Comparison of ENCODE assay signal across 11 cellular contexts in genomic region chr6:108119212-108120141, GRCh38. TPM values are rescaled to one million over a fixed set of nuclear protein-coding genes. Genes with fewer than 3 reads are reported as not detected.
DNase-seq lines count a peak whose midpoint lies in the region; ATAC-seq and TF ChIP-seq lines count a peak whose summit lies in the region.
"Had no signal": no experiment of that assay in that cellular context is flagged by ENCODE, and none has a peak within 500 bp of the region (broad histone marks: within the 10 kb centered on the region; RNA-seq: fewer than 3 reads in every experiment).

No MANE protein-coding gene starts in this region.

- TF ChIP-seq CTCF in right atrium auricular region (IDR thresholded peaks at IDR 0.05) (no peak), cardiac fibroblast (IDR thresholded peaks at IDR 0.05; ENCODE audit: low read depth, low read length) (no peak), upper lobe of right lung (IDR thresholded peaks at IDR 0.05) (no peak), GM10248 (IDR thresholded peaks at IDR 0.05; ENCODE audit: control extremely low read depth, extremely low read depth, low read depth, missing control alignments) (no peak)

- H3K27ac ChIP-seq in right cardiac atrium (ENCODE audit: low read length) (no peak overlapping the region), right atrium auricular region (no peak overlapping the region), upper lobe of right lung (no peak overlapping the region)

- DNase-seq in right cardiac atrium (peak in 1 of 3 donors; percentile 49), right atrium auricular region (ENCODE audit: low spot score) (no peak), cardiac fibroblast (ENCODE audit: low read depth in 2 of 2) (no peak), upper lobe of right lung (no peak), DMS53 treated with DMSO at 0.1 percent for 48 hours (lab: John Stamatoyannopoulos, UW; ENCODE audit: unreplicated experiment) (no peak), GM10248 (ENCODE audit: extremely low spot score) (no peak), G401 (ENCODE audit: low spot score) (no peak)
- DNase-seq: activated CD4-positive, alpha-beta T cell treated with anti-CD3 and anti-CD28 coated beads, Interleukin-2, amount 50 U/mL, for 1 hour had no signal

- H3K36me3 ChIP-seq in right atrium auricular region (no peaks in the 10 kb centered on the region), upper lobe of right lung (no peaks in the 10 kb centered on the region)

- POLR2A ChIA-PET in GM10248 (lab: Yijun Ruan, JAX): no interaction called here

- H3K4me3 ChIP-seq in right cardiac atrium (ENCODE audit: low read length): peak overlapping the region; percentile 81
- H3K4me3 ChIP-seq in right atrium auricular region: peak overlapping the region in 1 of 2 donors; percentile 59
- H3K4me3 ChIP-seq in cardiac fibroblast (replicated peaks in 1 of 2; ENCODE audit: low read depth in 2 of 2, low read length in 2 of 2): peak overlapping the region; percentile 16 to 33
- peak overlapping the region; percentile 25 for H3K4me3 ChIP-seq in mononuclear cell (ENCODE audit: low read length)
- peak overlapping the region; percentile 33 for H3K4me3 ChIP-seq in upper lobe of right lung

- H3K9me3 ChIP-seq in right cardiac atrium (ENCODE audit: control insufficient read depth, low read length) (no peaks in the 10 kb centered on the region), right atrium auricular region (no peaks in the 10 kb centered on the region), mononuclear cell (ENCODE audit: low read depth, low read length) (no peaks in the 10 kb centered on the region), upper lobe of right lung (no peaks in the 10 kb centered on the region)

- no peak for ATAC-seq in right cardiac atrium
- ATAC-seq in upper lobe of right lung: no peak
- ATAC-seq: left lobe of liver had no signal

- CTCF ChIA-PET in GM10248 (lab: Yijun Ruan, JAX): interaction anchor here (1.0 to 3.2 kb wide), 2 partner anchors 11 to 50 kb away, joined by 3 to 7 read pairs; no protein-coding TSS in a partner anchor

- H3K27me3 ChIP-seq in right cardiac atrium (ENCODE audit: control insufficient read depth, insufficient read depth) (no peaks in the 10 kb centered on the region), right atrium auricular region (peaks cover 33 to 37% of the 10 kb centered on the region in 2 donors), mononuclear cell (ENCODE audit: insufficient read depth, low read length) (peaks cover 96% of the 10 kb centered on the region), upper lobe of right lung (peaks cover 93% of the 10 kb centered on the region)

- in situ Hi-C loops in G401 (cut with HindIII; ENCODE audit: low sequenced_read_pairs): no loop called here

- WGBS in right cardiac atrium: 15% methylated on average over 72 of the region's 72 CpGs

- intact Hi-C loops in right cardiac atrium (cut with DNase I) (loop anchor here in 2 of 4 donors (10.0 kb wide), 2 partner anchors 375 to 405 kb away; no protein-coding TSS in a partner anchor), upper lobe of right lung (cut with DNase I) (loop anchor here (10.0 kb wide), 2 partner anchors 375 to 405 kb away; no protein-coding TSS in a partner anchor)

- peaks cover 2% of the 10 kb centered on the region for H3K4me1 ChIP-seq in right cardiac atrium (ENCODE audit: control insufficient read depth, insufficient read depth, low read length)
- H3K4me1 ChIP-seq in right atrium auricular region: peaks cover 0 to 45% of the 10 kb centered on the region in 2 donors
- peaks cover 45% of the 10 kb centered on the region for H3K4me1 ChIP-seq in mononuclear cell (ENCODE audit: insufficient read depth, low read length)
- peaks cover 38% of the 10 kb centered on the region for H3K4me1 ChIP-seq in upper lobe of right lung

RNA-seq across cellular contexts. Expression of gene OSTM1, which starts 44.9 kb away (rescaled TPM):
- total RNA-seq in right cardiac atrium (10 to 100 TPM; 42.2 to 55.3 (median 52.1) TPM), right atrium auricular region (10 to 100 TPM; 38.4 to 80.2 TPM), mononuclear cell (15.3 TPM), upper lobe of right lung (59.3 TPM)
- 27.0 TPM for polyA plus RNA-seq in right cardiac atrium
- 23.0 and 39.2 TPM in 2 replicates for total RNA-seq in G401 (2014; rRNA removed; shearing (Covaris generic))

RNA-seq across cellular contexts. Expression of gene NR2E1, which starts 46.3 kb away (rescaled TPM):
- total RNA-seq in right cardiac atrium (not detected), right atrium auricular region (not detected), mononuclear cell (not detected), upper lobe of right lung (not detected)
- not detected for polyA plus RNA-seq in right cardiac atrium
- 0.31 TPM in 1 of 2 replicates, not detected in the other for total RNA-seq in G401 (2014; rRNA removed; shearing (Covaris generic))
- total RNA-seq: left lobe of liver, subcutaneous adipose tissue had no signal
